1 cellular context compared by ENCODE assay signal in genomic region chr11:65083834-65084597, GRCh38.
TF ChIP-seq lines count a peak whose summit lies in the region.

TSS of gene CDCA5 (minus strand) at chr11:65084040. CDS start at chr11:65083978, 62 bp downstream.
TSS of gene ZFPL1 (plus strand) at chr11:65084222. CDS start at chr11:65084699, 477 bp downstream.

TF ChIP-seq in H1, 55 proteins besides CTCF, POLR2A, EP300 and RAD21:
- TF ChIP-seq TCF12 (IDR thresholded peaks at IDR 0.05; ENCODE audit: low read depth, low read length) = no peak
- peak; percentile 42; the same call in 1 of the 2 replicates for TF ChIP-seq JUND (IDR thresholded peaks at IDR 0.05; ENCODE audit: low read length)
- TF ChIP-seq NANOG (IDR thresholded peaks at IDR 0.05; ENCODE audit: insufficient read depth, low read depth, low read length, poor library complexity, severe bottlenecking) = no peak
- peak; percentile 58; the same call in 1 of the 2 replicates for TF ChIP-seq YY1 (IDR thresholded peaks at IDR 0.05; ENCODE audit: low read depth, low read length)
- TF ChIP-seq HDAC2 (IDR thresholded peaks at IDR 0.05; ENCODE audit: borderline replicate concordance in 1 of 2, low read depth in 2 of 2, low read length in 2 of 2) = peak in 1 of 2 experiments; percentile 54; a peak in 1 of 4 replicates
- no peak for TF ChIP-seq CTBP2 (IDR thresholded peaks at IDR 0.05; ENCODE audit: borderline replicate concordance, insufficient read depth, insufficient read length, low read length)
- 0 out of 2 replicates have a peak, but pooled peaks have one; percentile 38 for TF ChIP-seq SP4 (IDR thresholded peaks at IDR 0.05; ENCODE audit: low read length)
- peak; percentile 57; the same call in 1 of the 2 replicates for TF ChIP-seq TBP (IDR thresholded peaks at IDR 0.05; ENCODE audit: low read depth, low read length)
- no peak for TF ChIP-seq USF2 (IDR thresholded peaks at IDR 0.05; ENCODE audit: low read length)
- TF ChIP-seq ZNF274 (IDR thresholded peaks at IDR 0.05; ENCODE audit: borderline replicate concordance, extremely low read depth, low read length) = no peak
- TF ChIP-seq TAF1 (IDR thresholded peaks at IDR 0.05; ENCODE audit: low read depth, low read length) = peak; percentile 87
- TF ChIP-seq SUZ12 (IDR thresholded peaks at IDR 0.05; ENCODE audit: low read length) = no peak
- peak; percentile 96 for TF ChIP-seq ASH2L (IDR thresholded peaks at IDR 0.05; ENCODE audit: low read length)
- TF ChIP-seq BRCA1 (IDR thresholded peaks at IDR 0.05; ENCODE audit: low read depth, low read length) = peak; percentile 36; the same call in 1 of the 2 replicates
- no peak for TF ChIP-seq JUN (IDR thresholded peaks at IDR 0.05; ENCODE audit: low read depth, low read length)
- peak; percentile 93 for TF ChIP-seq PHF8 (conservative IDR thresholded peaks at IDR 0.05; ENCODE audit: low read depth, low read length)
- no peak for TF ChIP-seq SP2 (IDR thresholded peaks at IDR 0.05; ENCODE audit: low read length)
- TF ChIP-seq RXRA (IDR thresholded peaks at IDR 0.05; ENCODE audit: insufficient read depth, low read depth, low read length) = no peak
- TF ChIP-seq KDM1A (IDR thresholded peaks at IDR 0.05; ENCODE audit: borderline replicate concordance, low read length) = no peak
- TF ChIP-seq CREB1 (IDR thresholded peaks at IDR 0.05) = peak; percentile 100
- TF ChIP-seq RFX5 (IDR thresholded peaks at IDR 0.05; ENCODE audit: borderline replicate concordance, low read depth, low read length) = no peak
- TF ChIP-seq SIRT6 (IDR thresholded peaks at IDR 0.05; ENCODE audit: low read length) = no peak
- no peak for TF ChIP-seq SAP30 (IDR thresholded peaks at IDR 0.05; ENCODE audit: insufficient read depth, insufficient replicate concordance, low read length)
- TF ChIP-seq SP1 (IDR thresholded peaks at IDR 0.05; ENCODE audit: low read depth, low read length) = peak; percentile 78
- no peak for TF ChIP-seq CHD7 (IDR thresholded peaks at IDR 0.05; ENCODE audit: insufficient replicate concordance, low read length)
- TF ChIP-seq POLR2AphosphoS5 (IDR thresholded peaks at IDR 0.05; ENCODE audit: low read depth, low read length) = peak; percentile 67
- TF ChIP-seq KDM4A (IDR thresholded peaks at IDR 0.05; ENCODE audit: low read depth, low read length, severe bottlenecking) = peak; percentile 94
- peak; percentile 98 for TF ChIP-seq RBBP5 (IDR thresholded peaks at IDR 0.05; ENCODE audit: borderline replicate concordance, low read depth, low read length)
- TF ChIP-seq CEBPB (IDR thresholded peaks at IDR 0.05; ENCODE audit: low read depth, low read length) = no peak
- peak; percentile 91 for TF ChIP-seq ATF3 (IDR thresholded peaks at IDR 0.05; ENCODE audit: insufficient read depth, low read depth, low read length)
- peak; percentile 76 for TF ChIP-seq TAF7 (optimal IDR thresholded peaks at IDR 0.05; ENCODE audit: borderline replicate concordance, low read depth, low read length)
- TF ChIP-seq SIX5 (IDR thresholded peaks at IDR 0.05; ENCODE audit: low read depth, low read length) = 0 out of 2 replicates have a peak, but pooled peaks have one; percentile 8
- TF ChIP-seq TEAD4 (IDR thresholded peaks at IDR 0.05; ENCODE audit: low read depth, low read length) = no peak
- TF ChIP-seq EZH2 (IDR thresholded peaks at IDR 0.05; ENCODE audit: low read depth, low read length, severe bottlenecking) = no peak
- TF ChIP-seq E2F6 (IDR thresholded peaks at IDR 0.05) = no peak
- no peak for TF ChIP-seq CBX5 (IDR thresholded peaks at IDR 0.05; ENCODE audit: low read depth, low read length)
- no peak for TF ChIP-seq ATF2 (IDR thresholded peaks at IDR 0.05; ENCODE audit: low read length)
- peak; percentile 87 for TF ChIP-seq GABPA (IDR thresholded peaks at IDR 0.05; ENCODE audit: borderline replicate concordance, insufficient read depth, low read length)
- no peak for TF ChIP-seq HDAC6 (IDR thresholded peaks at IDR 0.05; ENCODE audit: low read depth, low read length)
- TF ChIP-seq KDM5A (IDR thresholded peaks at IDR 0.05; ENCODE audit: low read length) = no peak; the same call in none of the 2 replicates
- TF ChIP-seq NRF1 (IDR thresholded peaks at IDR 0.05; ENCODE audit: low read depth, low read length) = no peak
- TF ChIP-seq CHD1 (IDR thresholded peaks at IDR 0.05; ENCODE audit: low read depth, low read length) = no peak
- peak; percentile 79 for TF ChIP-seq MAX (IDR thresholded peaks at IDR 0.05)
- TF ChIP-seq SIN3A (conservative IDR thresholded peaks at IDR 0.05 in 1 of 2, IDR thresholded peaks at IDR 0.05 in 1 of 2; ENCODE audit: low read depth in 1 of 2, low read length in 2 of 2) = peak; percentile 21 to 98; a peak in 2 of 4 replicates
- no peak for TF ChIP-seq RNF2 (IDR thresholded peaks at IDR 0.05; ENCODE audit: borderline replicate concordance, low read depth, low read length, missing control alignments, poor library complexity, severe bottlenecking)
- no peak for TF ChIP-seq EGR1 (IDR thresholded peaks at IDR 0.05; ENCODE audit: borderline replicate concordance, low read depth, low read length)
- peak; percentile 79 for TF ChIP-seq SRF (IDR thresholded peaks at IDR 0.05; ENCODE audit: low read depth, low read length)
- TF ChIP-seq GTF2F1 (IDR thresholded peaks at IDR 0.05; ENCODE audit: borderline replicate concordance, low read depth, low read length) = no peak
- peak; percentile 66 for TF ChIP-seq CHD2 (IDR thresholded peaks at IDR 0.05; ENCODE audit: low read length)
- no peak for TF ChIP-seq POU5F1 (IDR thresholded peaks at IDR 0.05; ENCODE audit: low read depth, low read length)
- no peak for TF ChIP-seq FOSL1 (IDR thresholded peaks at IDR 0.05; ENCODE audit: insufficient read depth, low read depth, low read length)
- TF ChIP-seq CBX8 (IDR thresholded peaks at IDR 0.05; ENCODE audit: borderline replicate concordance, low read depth, low read length) = no peak
- no peak for TF ChIP-seq BCL11A (IDR thresholded peaks at IDR 0.05; ENCODE audit: low read depth in 2 of 2, low read length in 2 of 2)
- TF ChIP-seq BACH1 (IDR thresholded peaks at IDR 0.05; ENCODE audit: low read length) = peak; percentile 66; the same call in 1 of the 2 replicates
- TF ChIP-seq MAFK (IDR thresholded peaks at IDR 0.05; ENCODE audit: low read depth, low read length) = no peak
